In genomic region chr10:23829556-23829955, GRCh38 we compare ENCODE assay signal across 22 cellular contexts.
A peak's percentile ranks its signal among the peaks of the same experiment; 100 is the strongest.
DNase-seq lines count a peak whose midpoint lies in the region; ATAC-seq and TF ChIP-seq lines count a peak whose summit lies in the region.
"Had no signal": no experiment of that assay in that cellular context is flagged by ENCODE, and none has a peak within 500 bp of the region (broad histone marks: within the 10 kb centered on the region; RNA-seq: fewer than 3 reads in every experiment).

No MANE protein-coding gene starts in this region.

- TF ChIP-seq CTCF in 22Rv1 (IDR thresholded peaks at IDR 0.05) (no peak), epithelial cell of esophagus (IDR thresholded peaks at IDR 0.05; ENCODE audit: insufficient read depth, low read depth, low read length, missing control alignments) (no peak)

- ATAC-seq in HG02840 (IDR thresholded peaks at IDR 0.05; ENCODE audit: low FRiP score, unreplicated experiment) (no peak), GM19467 (IDR thresholded peaks at IDR 0.05; ENCODE audit: unreplicated experiment) (no peak)
- ATAC-seq: A549; CD8-positive, alpha-beta T cell; GM12878; GM23338; HCT116 had no signal

- H3K27ac ChIP-seq in 22Rv1, result peak overlapping the region; percentile 65
- H3K27ac ChIP-seq: A549, BLaER1, C4-2B had no signal

- DNase-seq in DMS53 (lab: John Stamatoyannopoulos, UW) (peak; percentile 33), DMS53 treated with DMSO at 0.1 percent for 48 hours (lab: John Stamatoyannopoulos, UW; ENCODE audit: unreplicated experiment) (no peak), NCI-H774 (lab: John Stamatoyannopoulos, UW) (peak; percentile 37), epithelial cell of esophagus (ENCODE audit: low read depth) (peak; percentile 1), iPS-NIHi7 (ENCODE audit: extremely low spot score) (no peak)
- DNase-seq: 8988T; CD4-positive, CD25-positive, alpha-beta regulatory T cell; CD8-positive, alpha-beta T cell; DMS 273 treated with DMSO at 0.1 percent for 48 hours; DMS79; EL; GDM1; H9 had no signal

- H3K4me3 ChIP-seq in epithelial cell of esophagus (ENCODE audit: low read length), result no peak overlapping the region
- H3K4me3 ChIP-seq: A549, BLaER1, GM12878, GM23338 had no signal

Comparison
In these comparisons a context has a peak if more than half of its experiments do, and no peak if none do; other contexts are left out.
1. DNase-seq: peak in DMS53 (single experiment), NCI-H774 (single experiment) and epithelial cell of esophagus (single experiment); none in DMS53 treated with DMSO at 0.1 percent for 48 hours (single experiment) and iPS-NIHi7 (single experiment).